ENCODE assay signal across 1 cellular context in genomic region chr4:10161146-10161545, GRCh38.
TF ChIP-seq lines count a peak whose summit lies in the region.

No MANE protein-coding gene starts in this region.

TF ChIP-seq in IMR-90, 13 proteins besides CTCF, POLR2A, EP300 and RAD21:
- no peak for TF ChIP-seq MXI1 (IDR thresholded peaks at IDR 0.05; ENCODE audit: borderline replicate concordance, low read depth, low read length)
